Comparison of ENCODE assay signal across 8 cellular contexts in the genomic region with DNA sequence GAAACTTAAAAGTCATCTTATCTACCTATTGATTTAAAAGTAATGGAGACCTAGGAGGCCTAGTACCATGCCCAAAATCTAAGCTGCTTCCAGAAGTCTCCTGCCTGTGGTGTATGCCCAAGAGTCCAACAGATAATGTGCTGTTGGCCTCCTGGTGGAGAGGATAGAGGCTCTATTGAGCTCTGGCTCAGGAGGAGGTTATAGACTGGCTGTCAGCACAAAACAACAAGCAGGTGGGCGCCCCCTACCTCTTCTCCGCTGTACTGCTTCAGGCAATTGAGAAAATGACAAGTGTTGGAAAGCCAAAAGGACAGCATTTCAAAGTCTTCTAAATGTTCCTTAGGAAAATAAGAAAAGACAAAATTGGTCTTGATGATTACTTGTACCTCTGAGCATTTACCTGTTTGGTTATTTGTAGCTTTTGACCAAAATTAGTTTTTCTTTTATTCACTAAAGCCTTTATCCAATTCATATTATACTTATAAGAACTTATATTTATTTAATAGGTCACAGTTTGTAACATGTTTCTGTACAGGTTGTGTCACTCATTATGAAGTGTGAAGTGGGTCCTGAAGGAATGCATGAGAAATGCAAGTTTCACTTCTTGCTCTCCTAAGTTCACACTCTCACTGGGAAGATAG. TPM values are rescaled to one million over a fixed set of nuclear protein-coding genes. Genes with fewer than 3 reads are reported as not detected.
DNase-seq lines count a peak whose midpoint lies in the region; ATAC-seq and TF ChIP-seq lines count a peak whose summit lies in the region.

No MANE protein-coding gene starts in this region.

- no peak overlapping the region for H3K9ac ChIP-seq in mammary epithelial cell (ENCODE audit: insufficient read depth, low read length)

- no peak overlapping the region for H2AFZ ChIP-seq in mammary epithelial cell (ENCODE audit: low read depth, low read length)

- no peaks in the 10 kb centered on the region for H3K36me3 ChIP-seq in mammary epithelial cell (ENCODE audit: insufficient read depth, low read length)

- no peak overlapping the region for H3K4me2 ChIP-seq in mammary epithelial cell (ENCODE audit: insufficient read depth, low read depth, low read length)

- DNase-seq in HFF-Myc (ENCODE audit: extremely low read depth, low read depth) (peak; percentile 33), NCI-H1694 (lab: John Stamatoyannopoulos, UW) (peak; percentile 35), mammary epithelial cell (peak; percentile 62), left lobe of liver (ENCODE audit: low spot score) (peak; percentile 57)
- peak; percentile 62 for DNase-seq in stimulated activated CD8-positive, alpha-beta memory T cell treated with anti-CD3 and anti-CD28 coated beads, Interleukin-12 subunit alpha, Interleukin-12 subunit beta, amount 100 ng/mL, for 1 hour (ENCODE audit: low read depth)

- H3K4me1 ChIP-seq in mammary epithelial cell (ENCODE audit: insufficient read depth, low read length) = no peaks in the 10 kb centered on the region

- H3K4me3 ChIP-seq in GM12875 (ENCODE audit: low read depth, low read length) (no peak overlapping the region), HFF-Myc (replicated peaks; ENCODE audit: low read depth, low read length) (no peak overlapping the region), mammary epithelial cell (replicated peaks in 1 of 3; ENCODE audit: insufficient read depth in 1 of 3, low read depth in 2 of 3, low read length in 3 of 3) (no peak overlapping the region)

- H3K9me3 ChIP-seq in mammary epithelial cell (replicated peaks; ENCODE audit: insufficient read depth, low read length) = no peaks in the 10 kb centered on the region

- no peak overlapping the region for H3K27ac ChIP-seq in VCaP
- no peak overlapping the region for H3K27ac ChIP-seq in mammary epithelial cell (ENCODE audit: insufficient read depth, low read depth, low read length)

- H3K27me3 ChIP-seq in mammary epithelial cell (ENCODE audit: insufficient read depth, low read length) = no peaks in the 10 kb centered on the region

- peak; percentile 88 for ATAC-seq in left lobe of liver
- ATAC-seq in HG02884 (IDR thresholded peaks at IDR 0.05; ENCODE audit: unreplicated experiment) = no peak

- BruUV-seq in mammary epithelial cell (replicated peaks; lab: Mats Ljungman, UMichigan) = no TSS peak

- peak; percentile 86 for TF ChIP-seq CTCF in GM12875 (IDR thresholded peaks at IDR 0.05; ENCODE audit: borderline replicate concordance, insufficient read depth, low read depth, low read length)
- peak; percentile 90 for TF ChIP-seq CTCF in HFF-Myc (IDR thresholded peaks at IDR 0.05; ENCODE audit: low read depth, low read length, missing control alignments)
- peak; percentile 65 for TF ChIP-seq CTCF in VCaP (conservative IDR thresholded peaks at IDR 0.05)
- peak; percentile 91 to 97 for TF ChIP-seq CTCF in mammary epithelial cell (conservative IDR thresholded peaks at IDR 0.05 in 1 of 2, IDR thresholded peaks at IDR 0.05 in 1 of 2; ENCODE audit: extremely low read depth in 1 of 2, insufficient read depth in 1 of 2, low read depth in 1 of 2, low read length in 2 of 2)

- CTCF ChIA-PET in mammary epithelial cell (lab: Charles Lee; ENCODE audit: low non-redundant PET) = interaction anchor here (0.5 to 1.0 kb wide), 7 partner anchors 17 to 187 kb away, joined by 3 to 11 read pairs (median 4); a partner anchor contains a TSS

- in situ Hi-C loops in mammary epithelial cell (cut with MboI; ENCODE audit: low sequenced_read_pairs in 2 of 2) = no loop called here

- H4K20me1 ChIP-seq in mammary epithelial cell (ENCODE audit: insufficient read depth, low read length) = no peaks in the 10 kb centered on the region

- dilution Hi-C loops in mammary epithelial cell (cut with HindIII; ENCODE audit: low sequenced_read_pairs) = no loop called here

- intact Hi-C loops in mammary epithelial cell (cut with micrococcal nuclease) = loop anchor here (1.0 to 10.0 kb wide), 6 partner anchors 26 to 554 kb away; no protein-coding TSS in a partner anchor

- WGBS in mammary epithelial cell (ENCODE audit: low coverage, missing lambda C conversion rate) = 8% methylated on average over 2 of the region's 2 CpGs

- H3K79me2 ChIP-seq in mammary epithelial cell (ENCODE audit: insufficient read depth, low read length) = no peaks in the 10 kb centered on the region

RNA-seq across cellular contexts. Expression of a gene that starts 17.2 kb away (rescaled TPM):
- total RNA-seq in mammary epithelial cell (10 to 100 TPM; 35.5 to 38.3 TPM), left lobe of liver (12.7 TPM)
- 36.8 TPM for polyA plus RNA-seq in mammary epithelial cell
- polyA minus RNA-seq in mammary epithelial cell = 19.7 TPM
